9 cellular contexts compared by ENCODE assay signal in the genomic region with DNA sequence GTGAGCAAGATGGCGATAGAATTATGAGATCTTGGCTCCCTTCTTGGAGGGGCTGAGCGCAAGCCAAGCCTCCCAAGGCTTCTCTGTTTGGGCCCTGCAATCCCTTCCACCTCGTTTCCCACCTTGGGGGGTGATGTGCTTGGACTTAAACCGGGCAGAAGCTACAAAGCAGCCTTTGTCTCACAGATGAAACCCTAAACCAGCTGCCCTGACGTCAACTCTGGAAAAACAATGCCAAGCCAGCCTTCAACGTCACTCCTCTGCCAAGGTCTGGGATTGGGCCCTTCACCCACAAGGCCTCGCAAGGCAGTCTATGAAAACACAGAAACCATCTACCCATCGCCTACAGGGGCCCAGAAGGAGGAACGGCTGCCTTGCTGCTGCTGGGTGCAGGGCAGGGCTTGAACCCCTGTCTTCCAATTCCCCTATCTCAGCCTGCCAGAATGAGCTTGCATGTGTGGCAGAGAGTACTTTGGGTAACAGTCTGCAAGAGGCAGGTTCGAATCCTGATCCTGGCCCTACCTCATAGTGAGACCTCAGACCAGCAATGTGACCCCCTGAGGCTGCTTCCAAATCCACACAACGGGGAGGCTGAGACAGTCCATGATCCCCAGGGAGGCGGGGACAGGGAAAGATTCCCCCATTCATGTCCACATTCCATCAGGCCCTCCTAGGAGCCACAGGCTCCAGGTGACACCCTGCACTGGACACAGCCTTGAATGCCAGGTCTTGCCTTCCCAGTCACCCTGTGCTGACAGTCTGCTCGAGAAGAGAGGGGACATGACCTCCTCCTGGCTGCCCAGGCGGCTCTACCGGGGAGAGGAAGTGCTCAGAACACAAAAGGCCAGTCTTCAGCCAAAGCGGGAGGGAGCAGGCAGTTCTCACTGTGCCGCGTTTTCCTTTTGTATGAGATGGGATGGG. TPM values are rescaled to one million over a fixed set of nuclear protein-coding genes. Genes with fewer than 3 reads are reported as not detected.
DNase-seq lines count a peak whose midpoint lies in the region; ATAC-seq and TF ChIP-seq lines count a peak whose summit lies in the region.
"Had no signal": no experiment of that assay in that cellular context is flagged by ENCODE, and none has a peak within 500 bp of the region (broad histone marks: within the 10 kb centered on the region; RNA-seq: fewer than 3 reads in every experiment).

No MANE protein-coding gene starts in this region.

- CTCF ChIA-PET in CD4-positive, alpha-beta memory T cell (lab: Charles Lee; ENCODE audit: partially characterized antibody): interaction anchor here (1.0 to 2.0 kb wide), 4 partner anchors 18 to 35 kb away, joined by 3 to 10 read pairs (median 4); no protein-coding TSS in a partner anchor

- no peak for DNase-seq in CD4-positive, alpha-beta memory T cell
- DNase-seq in NT2/D1 (ENCODE audit: low read depth, low spot score) (no peak), esophagus squamous epithelium (lab: John Stamatoyannopoulos, UW) (no peak), tibial nerve (ENCODE audit: low spot score in 2 of 2) (no peak), MG63 (no peak)
- DNase-seq in T-helper 2 cell treated with Interferon-gamma antibody and Interleukin-4, amounts not matched to agents 5 μg/mL and 100 μg/mL, for 36 hours (ENCODE audit: low spot score): no peak

- H3K36me3 Mint-ChIP-seq in CD4-positive, alpha-beta memory T cell: peaks cover 3 to 16% of the 10 kb centered on the region in 2 donors
- H3K36me3 Mint-ChIP-seq in nephron (ENCODE audit: low read depth): no peaks in the 10 kb centered on the region
- H3K36me3 Mint-ChIP-seq in T-helper 2 cell treated with Interferon-gamma antibody and Interleukin-4, amounts not matched to agents 5 μg/mL and 100 μg/mL, for 36 hours (ENCODE audit: low read depth): peaks cover 2% of the 10 kb centered on the region

- POLR2A ChIA-PET in CD4-positive, alpha-beta memory T cell (lab: Charles Lee; ENCODE audit: partially characterized antibody): interaction anchor here (1.0 to 20.6 kb wide), 4 partner anchors 12 to 15 kb away, joined by 3 to 599 read pairs (median 19); a partner anchor contains a TSS

- TF ChIP-seq CTCF in esophagus squamous epithelium (IDR thresholded peaks at IDR 0.05) (no peak), nephron (IDR thresholded peaks at IDR 0.05; ENCODE audit: unreplicated experiment in 3 of 3) (no peak), tibial nerve (IDR thresholded peaks at IDR 0.05) (no peak)

- WGBS in esophagus squamous epithelium, 2 donors: 59 to 61% methylated on average over 10 to 14 of the region's 18 CpGs
- WGBS in tibial nerve, 2 donors: 38 to 43% methylated on average over 17 to 18 of the region's 18 CpGs

- peak overlapping the region; percentile 46 to 94 (median 70) for H3K27ac Mint-ChIP-seq in CD4-positive, alpha-beta memory T cell
- peak overlapping the region; percentile 69 to 84 (median 77) for H3K27ac Mint-ChIP-seq in nephron
- no peak overlapping the region for H3K27ac Mint-ChIP-seq in T-helper 2 cell treated with Interferon-gamma antibody and Interleukin-4, amounts not matched to agents 5 μg/mL and 100 μg/mL, for 36 hours

- no peak for ATAC-seq in HG03135 (IDR thresholded peaks at IDR 0.05; ENCODE audit: unreplicated experiment)

- peak overlapping the region; percentile 0 for H3K27ac ChIP-seq in CD4-positive, alpha-beta memory T cell (ENCODE audit: low read depth, low read length)
- H3K27ac ChIP-seq in esophagus squamous epithelium: peak overlapping the region in 3 of 4 donors; percentile 31 to 55 (median 45)
- peak overlapping the region in 2 of 4 donors; percentile 70 to 87 for H3K27ac ChIP-seq in tibial nerve
- H3K27ac ChIP-seq: VCaP had no signal

- H3K4me3 ChIP-seq in CD4-positive, alpha-beta memory T cell (ENCODE audit: low read length in 2 of 2): no peak overlapping the region
- H3K4me3 ChIP-seq in NT2/D1 (ENCODE audit: insufficient read length, low read depth): no peak overlapping the region
- H3K4me3 ChIP-seq in esophagus squamous epithelium: no peak overlapping the region
- H3K4me3 ChIP-seq in tibial nerve: no peak overlapping the region
- no peak overlapping the region for H3K4me3 ChIP-seq in MG63

- TF ChIP-seq EP300 in tibial nerve (IDR thresholded peaks at IDR 0.05): peak in 1 of 2 donors; percentile 16

- TF ChIP-seq POLR2A in esophagus squamous epithelium (IDR thresholded peaks at IDR 0.05) (no peak), tibial nerve (IDR thresholded peaks at IDR 0.05) (no peak)

- H3K36me3 ChIP-seq in CD4-positive, alpha-beta memory T cell (ENCODE audit: insufficient read depth, low read length): no peaks in the 10 kb centered on the region
- peaks cover 10% of the 10 kb centered on the region for H3K36me3 ChIP-seq in NT2/D1 (ENCODE audit: insufficient read depth, insufficient read length, low read length)
- H3K36me3 ChIP-seq in esophagus squamous epithelium: peaks cover 0 to 11% (median 0%) of the 10 kb centered on the region in 3 donors
- H3K36me3 ChIP-seq in tibial nerve: no peaks in the 10 kb centered on the region
- H3K36me3 ChIP-seq in MG63: no peaks in the 10 kb centered on the region

- H3K9me3 ChIP-seq in CD4-positive, alpha-beta memory T cell (ENCODE audit: control insufficient read depth in 1 of 2, low read length in 2 of 2): no peaks in the 10 kb centered on the region
- no peaks in the 10 kb centered on the region for H3K9me3 ChIP-seq in NT2/D1 (ENCODE audit: insufficient read depth, low read length)
- no peaks in the 10 kb centered on the region for H3K9me3 ChIP-seq in esophagus squamous epithelium
- no peaks in the 10 kb centered on the region for H3K9me3 ChIP-seq in tibial nerve
- H3K9me3 ChIP-seq in MG63: no peaks in the 10 kb centered on the region

- no peaks in the 10 kb centered on the region for H3K27me3 Mint-ChIP-seq in CD4-positive, alpha-beta memory T cell
- H3K27me3 Mint-ChIP-seq in nephron (ENCODE audit: low read depth): peaks cover 4% of the 10 kb centered on the region
- no peaks in the 10 kb centered on the region for H3K27me3 Mint-ChIP-seq in T-helper 2 cell treated with Interferon-gamma antibody and Interleukin-4, amounts not matched to agents 5 μg/mL and 100 μg/mL, for 36 hours (ENCODE audit: low read depth)

- no peaks in the 10 kb centered on the region for H3K27me3 ChIP-seq in CD4-positive, alpha-beta memory T cell (ENCODE audit: insufficient read depth, low read length)
- H3K27me3 ChIP-seq in NT2/D1 (ENCODE audit: insufficient read depth, insufficient read length) (no peaks in the 10 kb centered on the region), esophagus squamous epithelium (no peaks in the 10 kb centered on the region), tibial nerve (no peaks in the 10 kb centered on the region), MG63 (no peaks in the 10 kb centered on the region)

- peak overlapping the region; percentile 53 for H3K9ac ChIP-seq in NT2/D1 (ENCODE audit: insufficient read length, low read depth)

- intact Hi-C loops in CD4-positive, alpha-beta memory T cell (cut with micrococcal nuclease): no loop called here
- intact Hi-C loops in esophagus squamous epithelium (cut with DNase I): no loop called here

- no peaks in the 10 kb centered on the region for H3K9me3 Mint-ChIP-seq in CD4-positive, alpha-beta memory T cell
- no peaks in the 10 kb centered on the region for H3K9me3 Mint-ChIP-seq in nephron
- H3K9me3 Mint-ChIP-seq in T-helper 2 cell treated with Interferon-gamma antibody and Interleukin-4, amounts not matched to agents 5 μg/mL and 100 μg/mL, for 36 hours: no peaks in the 10 kb centered on the region

- H3K4me3 Mint-ChIP-seq in CD4-positive, alpha-beta memory T cell: no peak overlapping the region
- H3K4me3 Mint-ChIP-seq in nephron: peak overlapping the region in 2 of 3 experiments; percentile 10 to 27
- no peak overlapping the region for H3K4me3 Mint-ChIP-seq in T-helper 2 cell treated with Interferon-gamma antibody and Interleukin-4, amounts not matched to agents 5 μg/mL and 100 μg/mL, for 36 hours

- H3K4me1 ChIP-seq in CD4-positive, alpha-beta memory T cell (ENCODE audit: insufficient read depth, low read length): peaks cover 96% of the 10 kb centered on the region
- peaks cover 50% of the 10 kb centered on the region for H3K4me1 ChIP-seq in NT2/D1 (ENCODE audit: insufficient read depth, insufficient read length)
- H3K4me1 ChIP-seq in esophagus squamous epithelium: peaks cover 36 to 100% (median 75%) of the 10 kb centered on the region in 3 donors
- peaks cover 0 to 49% (median 28%) of the 10 kb centered on the region in 4 donors for H3K4me1 ChIP-seq in tibial nerve

- peaks cover 49 to 93% (median 78%) of the 10 kb centered on the region in 4 donors for H3K4me1 Mint-ChIP-seq in CD4-positive, alpha-beta memory T cell
- peaks cover 72% of the 10 kb centered on the region for H3K4me1 Mint-ChIP-seq in nephron
- H3K4me1 Mint-ChIP-seq in T-helper 2 cell treated with Interferon-gamma antibody and Interleukin-4, amounts not matched to agents 5 μg/mL and 100 μg/mL, for 36 hours (ENCODE audit: low read depth): peaks cover 22% of the 10 kb centered on the region

RNA-seq across cellular contexts. Expression of a gene that starts 15.0 kb away (rescaled TPM):
- total RNA-seq in CD4-positive, alpha-beta memory T cell: 10 to 100 TPM; 39.0 to 41.3 TPM
- polyA plus RNA-seq in CD4-positive, alpha-beta memory T cell: 1 to 10 TPM; 1.3 to 5.2 TPM
- total RNA-seq in esophagus squamous epithelium (10 to 100 TPM; 25.8 to 88.8 (median 52.7) TPM), tibial nerve (10 to 100 TPM in 2 of 4 donors, 1 to 10 TPM in 2; 3.6 to 19.2 (median 9.2) TPM)
- 3.9 and 4.3 TPM in 2 replicates for total RNA-seq in MG63 (2014; rRNA removed; shearing (Covaris generic); ENCODE audit: low replicate concordance)

RNA-seq across cellular contexts. Expression of a gene that starts 39.1 kb away (rescaled TPM):
- 1 to 10 TPM; 1.4 to 1.5 TPM for total RNA-seq in CD4-positive, alpha-beta memory T cell
- polyA plus RNA-seq in CD4-positive, alpha-beta memory T cell: 1 to 10 TPM; 1.1 to 1.6 TPM
- 10 to 100 TPM; 36.7 to 59.1 (median 50.3) TPM for total RNA-seq in esophagus squamous epithelium
- 10 to 100 TPM; 31.2 to 42.0 (median 35.3) TPM for total RNA-seq in tibial nerve
- total RNA-seq in MG63 (2014; rRNA removed; shearing (Covaris generic); ENCODE audit: low replicate concordance): 5.3 and 23.6 TPM in 2 replicates

Comparison
In these comparisons a context has a peak if more than half of its experiments do, and no peak if none do; other contexts are left out.
1. H3K4me3 Mint-ChIP-seq: peak in nephron (2 of 3); none in CD4-positive, alpha-beta memory T cell (0 of 8) and T-helper 2 cell treated with Interferon-gamma antibody and Interleukin-4, amounts not matched to agents 5 μg/mL and 100 μg/mL, for 36 hours (single experiment).